In genomic region chr7:155867280-155867679, GRCh38 we compare ENCODE assay signal across 18 cellular contexts. TPM values are rescaled to one million over a fixed set of nuclear protein-coding genes. Genes with fewer than 3 reads are reported as not detected.
"Had no signal": no experiment of that assay in that cellular context is flagged by ENCODE, and none has a peak within 500 bp of the region (broad histone marks: within the 10 kb centered on the region; RNA-seq: fewer than 3 reads in every experiment).

No MANE protein-coding gene starts in this region.

- ATAC-seq: gastroesophageal sphincter; left cardiac atrium; naive thymus-derived CD8-positive, alpha-beta T cell; right cardiac atrium had no signal

- H3K27me3 ChIP-seq: neural progenitor cell, ovary, upper lobe of left lung had no signal

- H3K27ac ChIP-seq: esophagus squamous epithelium, gastroesophageal sphincter, neural progenitor cell, ovary, tibial artery, upper lobe of left lung had no signal

- H3K4me1 ChIP-seq: gastroesophageal sphincter, neural progenitor cell, tibial artery, upper lobe of left lung had no signal

- DNase-seq: esophagus squamous epithelium; foreskin fibroblast; glutamatergic neuron; immature natural killer cell; kidney; left cardiac atrium; mesendoderm; naive thymus-derived CD8-positive, alpha-beta T cell; nucleus accumbens; ovary; right cardiac atrium; stimulated activated CD4-positive, alpha-beta T cell treated with anti-CD3 and anti-CD28 coated beads, Interleukin-2, amount 100 ng/mL, for 48 hours; stimulated activated naive CD4-positive, alpha-beta T cell treated with Interleukin-2 at 50 U/mL for 16 hours; upper lobe of left lung had no signal

- H3K4me2 ChIP-seq: neural progenitor cell, smooth muscle cell had no signal

- H3K4me3 ChIP-seq: esophagus squamous epithelium, gastroesophageal sphincter, neural progenitor cell, ovary, smooth muscle cell, tibial artery, upper lobe of left lung had no signal

- H3K36me3 ChIP-seq: esophagus squamous epithelium, gastroesophageal sphincter, neural progenitor cell, ovary, tibial artery, upper lobe of left lung had no signal

- H3K9me3 ChIP-seq: esophagus squamous epithelium, ovary, tibial artery, upper lobe of left lung had no signal

RNA-seq across cellular contexts. Expression of gene SHH, which starts 55.0 kb away (rescaled TPM):
- total RNA-seq: esophagus squamous epithelium; left cardiac atrium; naive thymus-derived CD8-positive, alpha-beta T cell; right cardiac atrium; smooth muscle cell had no signal
- polyA plus RNA-seq: immature natural killer cell, ovary, right cardiac atrium, smooth muscle cell had no signal
